In the genomic region with DNA sequence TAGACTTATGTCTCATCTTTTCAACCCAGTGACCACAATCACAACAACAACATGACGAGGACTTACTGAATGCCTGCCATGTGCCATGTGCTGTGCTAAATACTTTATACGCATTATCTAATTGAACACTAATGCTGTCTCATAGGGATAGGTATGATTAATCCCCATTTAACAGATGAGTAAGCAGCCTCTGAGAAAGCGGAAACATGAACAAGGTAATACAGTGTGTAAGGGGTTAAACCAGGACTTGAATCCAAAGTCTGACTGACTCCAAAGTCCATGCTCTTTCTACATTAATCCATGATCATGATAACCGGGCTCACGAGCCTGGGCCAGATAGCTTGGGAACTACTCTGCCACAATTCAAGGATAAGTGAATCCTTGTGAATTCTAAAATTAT, we compare ENCODE assay signal across 16 cellular contexts.
DNase-seq lines count a peak whose midpoint lies in the region; ATAC-seq and TF ChIP-seq lines count a peak whose summit lies in the region.
"Had no signal": no experiment of that assay in that cellular context is flagged by ENCODE, and none has a peak within 500 bp of the region (broad histone marks: within the 10 kb centered on the region; RNA-seq: fewer than 3 reads in every experiment).

No MANE protein-coding gene starts in this region.

- no peak for ATAC-seq in CD8-positive, alpha-beta T cell

- H3K27me3 ChIP-seq in CD8-positive, alpha-beta T cell (ENCODE audit: insufficient read depth, low read length), result no peaks in the 10 kb centered on the region
- H3K27me3 ChIP-seq: SJCRH30 had no signal

- CTCF ChIA-PET in RWPE1 (lab: Yijun Ruan, JAX), result no interaction called here
- CTCF ChIA-PET in CD8-positive, alpha-beta T cell (lab: Charles Lee), result interaction anchor here (1.0 kb wide), 1 partner anchor 218 kb away, joined by 3 read pairs; no protein-coding TSS in a partner anchor

- no peaks in the 10 kb centered on the region for H3K9me3 ChIP-seq in CD8-positive, alpha-beta T cell (ENCODE audit: low read length)
- H3K9me3 ChIP-seq: BLaER1, SJCRH30 had no signal

- no peaks in the 10 kb centered on the region for H3K4me1 ChIP-seq in CD8-positive, alpha-beta T cell (ENCODE audit: insufficient read depth, low read length)
- H3K4me1 ChIP-seq: SJCRH30 had no signal

- no peak overlapping the region for H3K4me3 Mint-ChIP-seq in CD8-positive, alpha-beta T cell
- H3K4me3 Mint-ChIP-seq: IgD-negative memory B cell had no signal

- intact Hi-C loops in CD8-positive, alpha-beta T cell (cut with DNase I, micrococcal nuclease), result loop anchor here (5.0 kb wide), 2 partner anchors 102 to 302 kb away; no protein-coding TSS in a partner anchor

- H3K36me3 ChIP-seq in CD8-positive, alpha-beta T cell (ENCODE audit: insufficient read depth, low read length), result no peaks in the 10 kb centered on the region
- H3K36me3 ChIP-seq: BLaER1, SJCRH30 had no signal

- no peaks in the 10 kb centered on the region for H3K4me1 Mint-ChIP-seq in CD8-positive, alpha-beta T cell (ENCODE audit: low read depth)

- TF ChIP-seq CTCF in RWPE1 (conservative IDR thresholded peaks at IDR 0.05; ENCODE audit: low read depth) (no peak), fibroblast of mammary gland (conservative IDR thresholded peaks at IDR 0.05; ENCODE audit: control insufficient read depth, insufficient read depth, low read depth, low read length) (no peak)
- TF ChIP-seq CTCF in CD8-positive, alpha-beta T cell (IDR thresholded peaks at IDR 0.05), result no peak

- H3K36me3 Mint-ChIP-seq in CD8-positive, alpha-beta T cell, result no peaks in the 10 kb centered on the region

- H3K27ac Mint-ChIP-seq in CD8-positive, alpha-beta T cell, result no peak overlapping the region

- no peaks in the 10 kb centered on the region for H3K27me3 Mint-ChIP-seq in CD8-positive, alpha-beta T cell (ENCODE audit: low read depth)

- H3K9me3 Mint-ChIP-seq in CD8-positive, alpha-beta T cell, result no peaks in the 10 kb centered on the region
- H3K9me3 Mint-ChIP-seq: IgD-negative memory B cell had no signal

- POLR2A ChIA-PET in RWPE1 (lab: Yijun Ruan, JAX; ENCODE audit: low non-redundant PET), result no interaction called here
- POLR2A ChIA-PET in CD8-positive, alpha-beta T cell (lab: Charles Lee), result no interaction called here

- no peak overlapping the region for H3K4me3 ChIP-seq in fibroblast of mammary gland (ENCODE audit: control insufficient read depth, low read depth, low read length)
- H3K4me3 ChIP-seq in CD8-positive, alpha-beta T cell (ENCODE audit: low read depth, low read length), result no peak overlapping the region
- H3K4me3 ChIP-seq: BLaER1, SJCRH30 had no signal

- no peak overlapping the region for H3K27ac ChIP-seq in RWPE1
- H3K27ac ChIP-seq in CD8-positive, alpha-beta T cell (ENCODE audit: low read depth, low read length), result no peak overlapping the region
- H3K27ac ChIP-seq: 22Rv1, BLaER1, SJCRH30 had no signal

- DNase-seq in NCI-H1092 treated with DMSO at 0.1 percent for 48 hours (lab: John Stamatoyannopoulos, UW) (peak; percentile 86), NCI-H1092 (lab: John Stamatoyannopoulos, UW) (no peak), RWPE1 (ENCODE audit: low spot score) (peak; percentile 19), fibroblast of mammary gland (ENCODE audit: low read depth) (peak; percentile 79), renal cortical epithelial cell (ENCODE audit: low read depth) (peak; percentile 57), hepatic stellate cell (ENCODE audit: low spot score) (no peak), NCI-H2171 treated with DMSO at 0.1 percent for 48 hours (lab: John Stamatoyannopoulos, UW) (no peak)
- DNase-seq in CD8-positive, alpha-beta T cell, result no peak
- DNase-seq: DMS 273 treated with DMSO at 0.1 percent for 48 hours, H7, NCI-H526 treated with DMSO at 0.1 percent for 48 hours, RPMI8226, SJCRH30 had no signal

Comparison
In these comparisons a context has a peak if more than half of its experiments do, and no peak if none do; other contexts are left out.
1. DNase-seq: peak in NCI-H1092 treated with DMSO at 0.1 percent for 48 hours (single experiment), RWPE1 (single experiment), fibroblast of mammary gland (single experiment) and renal cortical epithelial cell (single experiment); none in NCI-H1092 (single experiment), CD8-positive, alpha-beta T cell (0 of 7), hepatic stellate cell (single experiment) and NCI-H2171 treated with DMSO at 0.1 percent for 48 hours (single experiment).